ENCODE assay signal across 10 cellular contexts in genomic region chr11:64249563-64250405, GRCh38. TPM values are rescaled to one million over a fixed set of nuclear protein-coding genes. Genes with fewer than 3 reads are reported as not detected.
DNase-seq lines count a peak whose midpoint lies in the region; ATAC-seq, FAIRE-seq and TF ChIP-seq lines count a peak whose summit lies in the region.
"Had no signal": no experiment of that assay in that cellular context is flagged by ENCODE, and none has a peak within 500 bp of the region (broad histone marks: within the 10 kb centered on the region; RNA-seq: fewer than 3 reads in every experiment).

No MANE protein-coding gene starts in this region.

- RAD21 ChIA-PET in HCT116 (lab: Charles Lee; ENCODE audit: low non-redundant PET in 1 of 2, low total read pairs in 2 of 2, uncharacterized antibody in 2 of 2, unreplicated experiment in 2 of 2), result no interaction called here

- no peaks in the 10 kb centered on the region for H3K9me3 ChIP-seq in BLaER1 treated with 17β-estradiol and CSF1 and Interleukin-3, amounts not matched to agents 10 nM and 100 nM (replicated peaks in 1 of 11)
- H3K9me3 ChIP-seq in HCT116 (ENCODE audit: control insufficient read depth in 1 of 2, insufficient read depth in 1 of 2, low read depth in 1 of 2, low read length in 2 of 2), result no peaks in the 10 kb centered on the region
- no peaks in the 10 kb centered on the region for H3K9me3 ChIP-seq in WERI-Rb-1 (ENCODE audit: severe bottlenecking)
- no peaks in the 10 kb centered on the region for H3K9me3 ChIP-seq in HepG2 (ENCODE audit: low read length)
- H3K9me3 ChIP-seq: MG63 had no signal

- H3K9me2 ChIP-seq in HCT116 (ENCODE audit: insufficient read depth), result no peaks in the 10 kb centered on the region

- ATAC-seq in HCT116 (no peak), HepG2 (no peak), GM18907 (IDR thresholded peaks at IDR 0.05; ENCODE audit: unreplicated experiment) (no peak)

- H3K4me3 ChIP-seq in BLaER1 treated with 17β-estradiol and CSF1 and Interleukin-3, amounts not matched to agents 10 nM and 100 nM, result peak overlapping the region in 2 of 10 experiments; percentile 8 to 95; a peak in 3 of 20 replicates
- H3K4me3 ChIP-seq in HCT116 (replicated peaks in 1 of 2; ENCODE audit: low read depth in 1 of 2, low read length in 2 of 2) (no peak overlapping the region), WERI-Rb-1 (ENCODE audit: low read depth, low read length) (no peak overlapping the region), HepG2 (replicated peaks in 1 of 3; ENCODE audit: insufficient read depth in 1 of 3, low read depth in 2 of 3, low read length in 3 of 3) (peak overlapping the region in 1 of 3 experiments; percentile 88; a peak in 2 of 6 replicates)
- H3K4me3 ChIP-seq: MG63 had no signal

- peaks cover 20 to 44% (median 31%) of the 10 kb centered on the region in 11 experiments; a peak in 21 of 22 replicates for H4K20me1 ChIP-seq in BLaER1 treated with 17β-estradiol and CSF1 and Interleukin-3, amounts not matched to agents 10 nM and 100 nM
- H4K20me1 ChIP-seq in HCT116 (ENCODE audit: insufficient read depth), result no peaks in the 10 kb centered on the region
- no peaks in the 10 kb centered on the region for H4K20me1 ChIP-seq in HepG2 (ENCODE audit: insufficient read depth, low read length)

- peak overlapping the region in 7 of 11 experiments; percentile 6 to 95 (median 71); a peak in 12 of 22 replicates for H3K27ac ChIP-seq in BLaER1 treated with 17β-estradiol and CSF1 and Interleukin-3, amounts not matched to agents 10 nM and 100 nM
- H3K27ac ChIP-seq in HCT116 (ENCODE audit: low read depth, low read length) (no peak overlapping the region; the same call in 1 of the 2 replicates), WERI-Rb-1 (peak overlapping the region; percentile 44), HepG2 (ENCODE audit: extremely low read length, insufficient read depth, low read length) (no peak overlapping the region)

- intact Hi-C loops in HCT116 (cut with micrococcal nuclease), result loop anchor here (2.0 kb wide), 1 partner anchor 55 kb away; the partner anchor contains the start of gene ESRRA
- intact Hi-C loops in HepG2 (cut with micrococcal nuclease; ENCODE audit: unreplicated experiment), result loop anchor here (2.0 to 5.0 kb wide), 3 partner anchors 19 to 59 kb away; partner anchors contain the start of gene CATSPERZ

- H3K9ac ChIP-seq in BLaER1 treated with 17β-estradiol and CSF1 and Interleukin-3, amounts not matched to agents 10 nM and 100 nM, result peak overlapping the region in 9 of 11 experiments; percentile 4 to 95 (median 84); a peak in 14 of 22 replicates
- H3K9ac ChIP-seq in HCT116 (ENCODE audit: low read length), result peak overlapping the region; percentile 97; the same call in 1 of the 2 replicates
- H3K9ac ChIP-seq in HepG2 (ENCODE audit: insufficient read depth, low read depth, low read length), result no peak overlapping the region

- TF ChIP-seq CTCF in HCT116 (IDR thresholded peaks at IDR 0.05 in 2 of 3, conservative IDR thresholded peaks at IDR 0.05 in 1 of 3; ENCODE audit: borderline replicate concordance in 1 of 3, insufficient read depth in 1 of 3, low read depth in 2 of 3, low read length in 2 of 3) (no peak), WERI-Rb-1 (IDR thresholded peaks at IDR 0.05; ENCODE audit: low read depth, low read length) (no peak), HepG2 (CRISPR knock-in tag; IDR thresholded peaks at IDR 0.05) (no peak)

- BruUV-seq in HCT116 (replicated peaks; lab: Mats Ljungman, UMichigan) (no TSS peak), HepG2 (replicated peaks; lab: Mats Ljungman, UMichigan) (no TSS peak)

- POLR2A ChIA-PET in HCT116 (lab: Charles Lee), result interaction anchor here (1.0 to 1.6 kb wide), 4 partner anchors 9 to 68 kb away, joined by 3 to 6 read pairs (median 4); partner anchors contain the start of genes FKBP2 and PRDX5
- POLR2A ChIA-PET in HepG2 (lab: Yijun Ruan, JAX), result interaction anchor here (0.9 to 2.0 kb wide), 8 partner anchors 9 to 68 kb away, joined by 3 to 14 read pairs (median 4); partner anchors contain the start of genes FKBP2, PRDX5 and TRMT112

- no peak for TF ChIP-seq RAD21 in HCT116 (IDR thresholded peaks at IDR 0.05; ENCODE audit: low read depth)
- no peak for TF ChIP-seq RAD21 in HepG2 (CRISPR knock-in tag; IDR thresholded peaks at IDR 0.05)

- no peaks in the 10 kb centered on the region for H3K27me3 ChIP-seq in BLaER1 treated with 17β-estradiol and CSF1 and Interleukin-3, amounts not matched to agents 10 nM and 100 nM
- H3K27me3 ChIP-seq in HCT116 (ENCODE audit: insufficient read depth, low read length) (no peaks in the 10 kb centered on the region), WERI-Rb-1 (ENCODE audit: insufficient read depth, low read depth, severe bottlenecking) (no peaks in the 10 kb centered on the region), HepG2 (ENCODE audit: control insufficient read depth in 1 of 2, insufficient read depth in 2 of 2, low read length in 2 of 2) (no peaks in the 10 kb centered on the region; a peak in 1 of 5 replicates)
- H3K27me3 ChIP-seq: MG63 had no signal

- peaks cover 51 to 78% (median 73%) of the 10 kb centered on the region in 10 experiments for H3K4me1 ChIP-seq in BLaER1 treated with 17β-estradiol and CSF1 and Interleukin-3, amounts not matched to agents 10 nM and 100 nM
- H3K4me1 ChIP-seq in HCT116 (ENCODE audit: control insufficient read depth in 1 of 2, insufficient read depth in 2 of 2, low read length in 2 of 2), result peaks cover 26 to 66% of the 10 kb centered on the region in 2 experiments
- peaks cover 58% of the 10 kb centered on the region for H3K4me1 ChIP-seq in HepG2 (ENCODE audit: insufficient read depth, low read length)

- DNase-seq in HCT116 (ENCODE audit: low read depth, low spot score), result no peak
- DNase-seq in WERI-Rb-1, result no peak
- DNase-seq in HepG2 (ENCODE audit: low spot score), result no peak
- no peak for DNase-seq in DMS 273 (lab: John Stamatoyannopoulos, UW; ENCODE audit: unreplicated experiment)
- no peak for DNase-seq in DMS153 (lab: John Stamatoyannopoulos, UW)
- DNase-seq in NCI-H2171 treated with DMSO at 0.1 percent for 48 hours (lab: John Stamatoyannopoulos, UW), result no peak
- DNase-seq: MG63, substantia nigra had no signal

- H3K4me2 ChIP-seq in BLaER1 treated with 17β-estradiol and CSF1 and Interleukin-3, amounts not matched to agents 10 nM and 100 nM, result peak overlapping the region; percentile 92 to 100 (median 99)
- H3K4me2 ChIP-seq in HCT116 (ENCODE audit: low read length) (no peak overlapping the region; the same call in 1 of the 2 replicates), HepG2 (ENCODE audit: low read depth, low read length) (peak overlapping the region; percentile 100; the same call in 1 of the 2 replicates)

- 0% methylated on average over 1 of the region's 8 CpGs for WGBS in HepG2 (ENCODE audit: low lambda C conversion rate)

- peaks cover 6 to 15% (median 11%) of the 10 kb centered on the region in 11 experiments; a peak in 21 of 22 replicates for H3K36me3 ChIP-seq in BLaER1 treated with 17β-estradiol and CSF1 and Interleukin-3, amounts not matched to agents 10 nM and 100 nM
- H3K36me3 ChIP-seq in HCT116 (ENCODE audit: control insufficient read depth in 1 of 2, insufficient read depth in 2 of 2, low read length in 2 of 2) (peaks cover 0 to 6% of the 10 kb centered on the region in 2 experiments; a peak in 1 of 4 replicates), WERI-Rb-1 (peaks cover 13% of the 10 kb centered on the region), HepG2 (replicated peaks in 1 of 2; ENCODE audit: control insufficient read depth in 1 of 2, insufficient read depth in 2 of 2, low read length in 2 of 2) (no peaks in the 10 kb centered on the region)

- TF ChIP-seq POLR2A in HCT116 (IDR thresholded peaks at IDR 0.05; ENCODE audit: borderline replicate concordance, extremely low read depth, insufficient read depth, insufficient read length) (no peak), HepG2 (IDR thresholded peaks at IDR 0.05; ENCODE audit: insufficient read depth in 1 of 2, low read depth in 2 of 2, low read length in 2 of 2) (no peak)

- H2AFZ ChIP-seq in HCT116 (ENCODE audit: low read depth, low read length, poor library complexity, severe bottlenecking) (no peak overlapping the region), HepG2 (ENCODE audit: low read length) (no peak overlapping the region)

- CTCF ChIA-PET in HCT116 (lab: Charles Lee) (interaction anchor here (1.1 to 1.9 kb wide), 6 partner anchors 8 to 106 kb away, joined by 3 to 7 read pairs (median 4); partner anchors contain the start of gene FKBP2), HepG2 (lab: Yijun Ruan, JAX; ENCODE audit: low intra/inter-chr PET ratio, low total read pairs) (no interaction called here)

- FAIRE-seq in HepG2 (lab: Jason Lieb, UNC), result no peak

- H3K79me2 ChIP-seq in HCT116 (ENCODE audit: insufficient read depth, low read length) (peaks cover 50% of the 10 kb centered on the region), HepG2 (ENCODE audit: insufficient read depth, low read length) (peaks cover 20% of the 10 kb centered on the region)

- TF ChIP-seq EP300 in HepG2 (IDR thresholded peaks at IDR 0.05; ENCODE audit: low read depth in 2 of 2, low read length in 2 of 2) (no peak), HepG2 (CRISPR knock-in tag; IDR thresholded peaks at IDR 0.05; ENCODE audit: borderline replicate concordance) (no peak)

- in situ Hi-C loops in HepG2 (cut with HindIII; ENCODE audit: extremely low pct_ligation_motif_present, low pct_unique_long_range_greater_than_20kb), result no loop called here

RNA-seq across cellular contexts. Expression of gene PLCB3, which starts 1.5 kb away (rescaled TPM):
- total RNA-seq in HCT116 (2021; ENCODE audit: unreplicated experiment) (106 TPM), HepG2 (2016; rRNA removed; fragmentation: Illumina TruSeq; extraction: Trizol) (11.0 and 13.8 TPM in 2 replicates)
- polyA plus RNA-seq in HCT116 (2012), result 74.1 and 79.0 TPM in 2 replicates
- total RNA-seq in HepG2 (2016; cell fraction: cytosol; rRNA removed; fragmentation: Illumina TruSeq; extraction: Trizol; ENCODE audit: low read depth), result 1.0 and 1.3 TPM in 2 replicates
- total RNA-seq in HepG2 (2016; cell fraction: insoluble cytoplasmic fraction; rRNA removed; fragmentation: Illumina TruSeq; extraction: Trizol), result 8.3 and 13.7 TPM in 2 replicates
- total RNA-seq in HepG2 (2016; cell fraction: membrane; rRNA removed; fragmentation: Illumina TruSeq; extraction: Trizol), result 4.1 and 4.8 TPM in 2 replicates
- total RNA-seq in HepG2 (2016; cell fraction: nucleus; rRNA removed; fragmentation: Illumina TruSeq; extraction: Trizol), result 10.2 and 12.9 TPM in 2 replicates
- 7.5 and 9.0 TPM in 2 replicates for polyA plus RNA-seq in HepG2 (2011; rRNA removed)
- polyA plus RNA-seq in HepG2 (2011; cell fraction: cytosol; rRNA removed), result 4.0 and 5.1 TPM in 2 replicates
- 41.8 and 57.9 TPM in 2 replicates for polyA plus RNA-seq in HepG2 (2011; cell fraction: nucleus; rRNA removed)
- polyA plus RNA-seq in HepG2 (2012), result 4.3 TPM in 2 replicates
- 0.59 and 0.66 TPM in 2 replicates for polyA plus RNA-seq in HepG2 (2016; cell fraction: cytosol; fragmentation: Illumina TruSeq; extraction: Trizol; ENCODE audit: low read depth)
- 7.0 and 8.7 TPM in 2 replicates for polyA plus RNA-seq in HepG2 (2016; cell fraction: insoluble cytoplasmic fraction; fragmentation: Illumina TruSeq; extraction: Trizol; ENCODE audit: low read depth)
- 1.6 and 1.9 TPM in 2 replicates for polyA plus RNA-seq in HepG2 (2016; cell fraction: membrane; fragmentation: Illumina TruSeq; extraction: Trizol; ENCODE audit: low read depth)
- polyA plus RNA-seq in HepG2 (2016; cell fraction: nucleus; fragmentation: Illumina TruSeq; extraction: Trizol; ENCODE audit: insufficient read depth, low read depth), result 30.9 and 31.3 TPM in 2 replicates
- 16.2 and 72.0 TPM in 2 replicates for polyA minus RNA-seq in HepG2 (2011; rRNA and poly(A)+ RNA removed; ENCODE audit: low replicate concordance)
- 6.0 and 9.0 TPM in 2 replicates for polyA minus RNA-seq in HepG2 (2011; cell fraction: cytosol; rRNA and poly(A)+ RNA removed)
- polyA minus RNA-seq in HepG2 (2011; cell fraction: nucleus; rRNA and poly(A)+ RNA removed), result 7.6 and 9.8 TPM in 2 replicates

RNA-seq across cellular contexts. Expression of gene PPP1R14B, which starts 3.0 kb away (rescaled TPM):
- total RNA-seq in HCT116 (2021; ENCODE audit: unreplicated experiment) (332 TPM), HepG2 (2016; rRNA removed; fragmentation: Illumina TruSeq; extraction: Trizol) (120 and 148 TPM in 2 replicates)
- polyA plus RNA-seq in HCT116 (2012), result 232 and 272 TPM in 2 replicates
- total RNA-seq in HepG2 (2016; cell fraction: cytosol; rRNA removed; fragmentation: Illumina TruSeq; extraction: Trizol; ENCODE audit: low read depth), result 601 and 608 TPM in 2 replicates
- 105 and 157 TPM in 2 replicates for total RNA-seq in HepG2 (2016; cell fraction: insoluble cytoplasmic fraction; rRNA removed; fragmentation: Illumina TruSeq; extraction: Trizol)
- total RNA-seq in HepG2 (2016; cell fraction: membrane; rRNA removed; fragmentation: Illumina TruSeq; extraction: Trizol), result 455 and 460 TPM in 2 replicates
- 61.8 and 68.9 TPM in 2 replicates for total RNA-seq in HepG2 (2016; cell fraction: nucleus; rRNA removed; fragmentation: Illumina TruSeq; extraction: Trizol)
- polyA plus RNA-seq in HepG2 (2011; rRNA removed), result 110 and 111 TPM in 2 replicates
- polyA plus RNA-seq in HepG2 (2011; cell fraction: cytosol; rRNA removed), result 95.7 and 131 TPM in 2 replicates
- 65.2 and 70.2 TPM in 2 replicates for polyA plus RNA-seq in HepG2 (2011; cell fraction: nucleus; rRNA removed)
- polyA plus RNA-seq in HepG2 (2012), result 85.4 and 91.2 TPM in 2 replicates
- 679 and 681 TPM in 2 replicates for polyA plus RNA-seq in HepG2 (2016; cell fraction: cytosol; fragmentation: Illumina TruSeq; extraction: Trizol; ENCODE audit: low read depth)
- 111 and 115 TPM in 2 replicates for polyA plus RNA-seq in HepG2 (2016; cell fraction: insoluble cytoplasmic fraction; fragmentation: Illumina TruSeq; extraction: Trizol; ENCODE audit: low read depth)
- polyA plus RNA-seq in HepG2 (2016; cell fraction: membrane; fragmentation: Illumina TruSeq; extraction: Trizol; ENCODE audit: low read depth), result 417 and 441 TPM in 2 replicates
- 105 and 136 TPM in 2 replicates for polyA plus RNA-seq in HepG2 (2016; cell fraction: nucleus; fragmentation: Illumina TruSeq; extraction: Trizol; ENCODE audit: insufficient read depth, low read depth)
- 28.2 and 115 TPM in 2 replicates for polyA minus RNA-seq in HepG2 (2011; rRNA and poly(A)+ RNA removed; ENCODE audit: low replicate concordance)
- polyA minus RNA-seq in HepG2 (2011; cell fraction: cytosol; rRNA and poly(A)+ RNA removed), result 27.3 and 27.5 TPM in 2 replicates
- polyA minus RNA-seq in HepG2 (2011; cell fraction: nucleus; rRNA and poly(A)+ RNA removed), result 10.6 and 13.1 TPM in 2 replicates

RNA-seq across cellular contexts. Expression of gene FKBP2, which starts 8.9 kb away (rescaled TPM):
- 69.2 TPM for total RNA-seq in HCT116 (2021; ENCODE audit: unreplicated experiment)
- 140 and 147 TPM in 2 replicates for polyA plus RNA-seq in HCT116 (2012)
- 29.4 and 53.3 TPM in 2 replicates for total RNA-seq in HepG2 (2016; rRNA removed; fragmentation: Illumina TruSeq; extraction: Trizol)
- 18.2 and 19.3 TPM in 2 replicates for total RNA-seq in HepG2 (2016; cell fraction: cytosol; rRNA removed; fragmentation: Illumina TruSeq; extraction: Trizol; ENCODE audit: low read depth)
- 32.3 and 56.4 TPM in 2 replicates for total RNA-seq in HepG2 (2016; cell fraction: insoluble cytoplasmic fraction; rRNA removed; fragmentation: Illumina TruSeq; extraction: Trizol)
- 18.4 and 23.6 TPM in 2 replicates for total RNA-seq in HepG2 (2016; cell fraction: membrane; rRNA removed; fragmentation: Illumina TruSeq; extraction: Trizol)
- 36.5 and 38.1 TPM in 2 replicates for total RNA-seq in HepG2 (2016; cell fraction: nucleus; rRNA removed; fragmentation: Illumina TruSeq; extraction: Trizol)
- polyA plus RNA-seq in HepG2 (2011; rRNA removed), result 30.1 and 36.0 TPM in 2 replicates
- 43.4 and 54.7 TPM in 2 replicates for polyA plus RNA-seq in HepG2 (2011; cell fraction: cytosol; rRNA removed)
- polyA plus RNA-seq in HepG2 (2011; cell fraction: nucleus; rRNA removed), result 26.7 and 33.6 TPM in 2 replicates
- polyA plus RNA-seq in HepG2 (2012), result 49.8 and 55.5 TPM in 2 replicates
- polyA plus RNA-seq in HepG2 (2016; cell fraction: cytosol; fragmentation: Illumina TruSeq; extraction: Trizol; ENCODE audit: low read depth), result 23.8 and 29.7 TPM in 2 replicates
- 44.0 and 46.7 TPM in 2 replicates for polyA plus RNA-seq in HepG2 (2016; cell fraction: insoluble cytoplasmic fraction; fragmentation: Illumina TruSeq; extraction: Trizol; ENCODE audit: low read depth)
- polyA plus RNA-seq in HepG2 (2016; cell fraction: membrane; fragmentation: Illumina TruSeq; extraction: Trizol; ENCODE audit: low read depth), result 22.8 and 23.9 TPM in 2 replicates
- polyA plus RNA-seq in HepG2 (2016; cell fraction: nucleus; fragmentation: Illumina TruSeq; extraction: Trizol; ENCODE audit: insufficient read depth, low read depth), result 104 and 111 TPM in 2 replicates
- polyA minus RNA-seq in HepG2 (2011; rRNA and poly(A)+ RNA removed; ENCODE audit: low replicate concordance), result 21.5 and 47.8 TPM in 2 replicates
- polyA minus RNA-seq in HepG2 (2011; cell fraction: cytosol; rRNA and poly(A)+ RNA removed), result 13.1 and 15.1 TPM in 2 replicates
- polyA minus RNA-seq in HepG2 (2011; cell fraction: nucleus; rRNA and poly(A)+ RNA removed), result 5.5 and 7.8 TPM in 2 replicates

RNA-seq across cellular contexts. Expression of gene VEGFB, which starts 15.4 kb away (rescaled TPM):
- total RNA-seq in HCT116 (2021; ENCODE audit: unreplicated experiment) (47.5 TPM), HepG2 (2016; rRNA removed; fragmentation: Illumina TruSeq; extraction: Trizol) (10.1 and 11.3 TPM in 2 replicates)
- polyA plus RNA-seq in HCT116 (2012), result 30.4 and 37.7 TPM in 2 replicates
- total RNA-seq in HepG2 (2016; cell fraction: cytosol; rRNA removed; fragmentation: Illumina TruSeq; extraction: Trizol; ENCODE audit: low read depth), result 33.3 and 36.0 TPM in 2 replicates
- 7.7 and 10.8 TPM in 2 replicates for total RNA-seq in HepG2 (2016; cell fraction: insoluble cytoplasmic fraction; rRNA removed; fragmentation: Illumina TruSeq; extraction: Trizol)
- 38.1 and 42.4 TPM in 2 replicates for total RNA-seq in HepG2 (2016; cell fraction: membrane; rRNA removed; fragmentation: Illumina TruSeq; extraction: Trizol)
- total RNA-seq in HepG2 (2016; cell fraction: nucleus; rRNA removed; fragmentation: Illumina TruSeq; extraction: Trizol), result 6.0 and 7.4 TPM in 2 replicates
- 9.0 and 10.8 TPM in 2 replicates for polyA plus RNA-seq in HepG2 (2011; rRNA removed)
- polyA plus RNA-seq in HepG2 (2011; cell fraction: cytosol; rRNA removed), result 6.4 and 7.2 TPM in 2 replicates
- polyA plus RNA-seq in HepG2 (2011; cell fraction: nucleus; rRNA removed), result 14.7 and 17.2 TPM in 2 replicates
- polyA plus RNA-seq in HepG2 (2012), result 40.4 and 54.0 TPM in 2 replicates
- polyA plus RNA-seq in HepG2 (2016; cell fraction: cytosol; fragmentation: Illumina TruSeq; extraction: Trizol; ENCODE audit: low read depth), result 75.5 and 81.3 TPM in 2 replicates
- polyA plus RNA-seq in HepG2 (2016; cell fraction: insoluble cytoplasmic fraction; fragmentation: Illumina TruSeq; extraction: Trizol; ENCODE audit: low read depth), result 19.0 and 24.4 TPM in 2 replicates
- polyA plus RNA-seq in HepG2 (2016; cell fraction: membrane; fragmentation: Illumina TruSeq; extraction: Trizol; ENCODE audit: low read depth), result 73.2 and 75.8 TPM in 2 replicates
- polyA plus RNA-seq in HepG2 (2016; cell fraction: nucleus; fragmentation: Illumina TruSeq; extraction: Trizol; ENCODE audit: insufficient read depth, low read depth), result 29.2 and 36.6 TPM in 2 replicates
- polyA minus RNA-seq in HepG2 (2011; rRNA and poly(A)+ RNA removed; ENCODE audit: low replicate concordance), result 8.3 and 8.6 TPM in 2 replicates
- polyA minus RNA-seq in HepG2 (2011; cell fraction: cytosol; rRNA and poly(A)+ RNA removed), result 9.6 and 10.8 TPM in 2 replicates
- 2.8 and 3.7 TPM in 2 replicates for polyA minus RNA-seq in HepG2 (2011; cell fraction: nucleus; rRNA and poly(A)+ RNA removed)

RNA-seq across cellular contexts. Expression of gene DNAJC4, which starts 19.4 kb away (rescaled TPM):
- total RNA-seq in HCT116 (2021; ENCODE audit: unreplicated experiment) (25.8 TPM), HepG2 (2016; rRNA removed; fragmentation: Illumina TruSeq; extraction: Trizol) (7.1 and 10.3 TPM in 2 replicates)
- 31.7 and 34.5 TPM in 2 replicates for polyA plus RNA-seq in HCT116 (2012)
- 28.3 and 35.6 TPM in 2 replicates for total RNA-seq in HepG2 (2016; cell fraction: cytosol; rRNA removed; fragmentation: Illumina TruSeq; extraction: Trizol; ENCODE audit: low read depth)
- total RNA-seq in HepG2 (2016; cell fraction: insoluble cytoplasmic fraction; rRNA removed; fragmentation: Illumina TruSeq; extraction: Trizol), result 6.3 and 10.4 TPM in 2 replicates
- 28.1 and 29.9 TPM in 2 replicates for total RNA-seq in HepG2 (2016; cell fraction: membrane; rRNA removed; fragmentation: Illumina TruSeq; extraction: Trizol)
- total RNA-seq in HepG2 (2016; cell fraction: nucleus; rRNA removed; fragmentation: Illumina TruSeq; extraction: Trizol), result 5.2 and 8.8 TPM in 2 replicates
- 60.8 and 70.9 TPM in 2 replicates for polyA plus RNA-seq in HepG2 (2011; rRNA removed)
- 33.5 and 51.1 TPM in 2 replicates for polyA plus RNA-seq in HepG2 (2011; cell fraction: cytosol; rRNA removed)
- polyA plus RNA-seq in HepG2 (2011; cell fraction: nucleus; rRNA removed), result 73.5 and 95.2 TPM in 2 replicates
- 39.4 and 41.6 TPM in 2 replicates for polyA plus RNA-seq in HepG2 (2012)
- 106 and 114 TPM in 2 replicates for polyA plus RNA-seq in HepG2 (2016; cell fraction: cytosol; fragmentation: Illumina TruSeq; extraction: Trizol; ENCODE audit: low read depth)
- 22.4 and 29.3 TPM in 2 replicates for polyA plus RNA-seq in HepG2 (2016; cell fraction: insoluble cytoplasmic fraction; fragmentation: Illumina TruSeq; extraction: Trizol; ENCODE audit: low read depth)
- 95.1 and 103 TPM in 2 replicates for polyA plus RNA-seq in HepG2 (2016; cell fraction: membrane; fragmentation: Illumina TruSeq; extraction: Trizol; ENCODE audit: low read depth)
- polyA plus RNA-seq in HepG2 (2016; cell fraction: nucleus; fragmentation: Illumina TruSeq; extraction: Trizol; ENCODE audit: insufficient read depth, low read depth), result 38.2 and 42.5 TPM in 2 replicates
- 22.4 and 24.1 TPM in 2 replicates for polyA minus RNA-seq in HepG2 (2011; rRNA and poly(A)+ RNA removed; ENCODE audit: low replicate concordance)
- polyA minus RNA-seq in HepG2 (2011; cell fraction: cytosol; rRNA and poly(A)+ RNA removed), result 10.7 and 10.8 TPM in 2 replicates
- polyA minus RNA-seq in HepG2 (2011; cell fraction: nucleus; rRNA and poly(A)+ RNA removed), result 6.1 and 7.1 TPM in 2 replicates

Comparison
In these comparisons a context has a peak if more than half of its experiments do, and no peak if none do; other contexts are left out.
1. H3K27ac ChIP-seq: peak in BLaER1 treated with 17β-estradiol and CSF1 and Interleukin-3, amounts not matched to agents 10 nM and 100 nM (7 of 11) and WERI-Rb-1 (single experiment); none in HCT116 (single experiment) and HepG2 (single experiment).